Comparison of ENCODE assay signal across 1 cellular context in genomic region chrX:131802836-131803626, GRCh38.
TF ChIP-seq lines count a peak whose summit lies in the region.

No MANE protein-coding gene starts in this region.

TF ChIP-seq in HEK293, 187 proteins besides CTCF, POLR2A, EP300 and RAD21 (continued from another document):
- TF ChIP-seq, protein P1, sequence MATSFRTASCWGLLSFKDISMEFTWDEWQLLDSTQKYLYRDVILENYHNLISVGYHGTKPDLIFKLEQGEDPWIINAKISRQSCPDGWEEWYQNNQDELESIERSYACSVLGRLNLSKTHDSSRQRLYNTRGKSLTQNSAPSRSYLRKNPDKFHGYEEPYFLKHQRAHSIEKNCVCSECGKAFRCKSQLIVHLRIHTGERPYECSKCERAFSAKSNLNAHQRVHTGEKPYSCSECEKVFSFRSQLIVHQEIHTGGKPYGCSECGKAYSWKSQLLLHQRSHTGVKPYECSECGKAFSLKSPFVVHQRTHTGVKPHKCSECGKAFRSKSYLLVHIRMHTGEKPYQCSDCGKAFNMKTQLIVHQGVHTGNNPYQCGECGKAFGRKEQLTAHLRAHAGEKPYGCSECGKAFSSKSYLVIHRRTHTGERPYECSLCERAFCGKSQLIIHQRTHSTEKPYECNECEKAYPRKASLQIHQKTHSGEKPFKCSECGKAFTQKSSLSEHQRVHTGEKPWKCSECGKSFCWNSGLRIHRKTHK (tag by site-specific recombination; IDR thresholded peaks at IDR 0.05), result no peak
- TF ChIP-seq, protein P2, sequence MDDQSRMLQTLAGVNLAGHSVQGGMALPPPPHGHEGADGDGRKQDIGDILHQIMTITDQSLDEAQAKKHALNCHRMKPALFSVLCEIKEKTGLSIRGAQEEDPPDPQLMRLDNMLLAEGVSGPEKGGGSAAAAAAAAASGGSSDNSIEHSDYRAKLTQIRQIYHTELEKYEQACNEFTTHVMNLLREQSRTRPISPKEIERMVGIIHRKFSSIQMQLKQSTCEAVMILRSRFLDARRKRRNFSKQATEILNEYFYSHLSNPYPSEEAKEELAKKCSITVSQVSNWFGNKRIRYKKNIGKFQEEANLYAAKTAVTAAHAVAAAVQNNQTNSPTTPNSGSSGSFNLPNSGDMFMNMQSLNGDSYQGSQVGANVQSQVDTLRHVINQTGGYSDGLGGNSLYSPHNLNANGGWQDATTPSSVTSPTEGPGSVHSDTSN (CRISPR knock-in tag; IDR thresholded peaks at IDR 0.05), result peak; percentile 15; the same call in 1 of the 2 replicates
- TF ChIP-seq KLF7 (tag by site-specific recombination; IDR thresholded peaks at IDR 0.05; ENCODE audit: borderline replicate concordance), result 0 out of 2 replicates have a peak, but pooled peaks have one; percentile 45
- TF ChIP-seq ZNF501 (tag by site-specific recombination; IDR thresholded peaks at IDR 0.05), result no peak
- peak; percentile 69 for TF ChIP-seq INSM2 (tag by site-specific recombination; IDR thresholded peaks at IDR 0.05)
- 0 out of 2 replicates have a peak, but pooled peaks have one; percentile 54 for TF ChIP-seq ZNF561 (tag by site-specific recombination; IDR thresholded peaks at IDR 0.05; ENCODE audit: borderline replicate concordance)
- peak; percentile 95 for TF ChIP-seq ZNF398 (tag by site-specific recombination; IDR thresholded peaks at IDR 0.05)
- no peak for TF ChIP-seq ZSCAN4 (tag by site-specific recombination; IDR thresholded peaks at IDR 0.05)
- peak; percentile 84 for TF ChIP-seq ZNF335 (tag by site-specific recombination; conservative IDR thresholded peaks at IDR 0.05)
- 0 out of 2 replicates have a peak, but pooled peaks have one; percentile 43 for TF ChIP-seq ZNF629 (tag by site-specific recombination; IDR thresholded peaks at IDR 0.05)
- peak; percentile 75 for TF ChIP-seq YY1 (tag by site-specific recombination; IDR thresholded peaks at IDR 0.05)
- TF ChIP-seq KLF8 (tag by site-specific recombination; IDR thresholded peaks at IDR 0.05), result peak; percentile 64
- peak; percentile 51 for TF ChIP-seq KLF10 (tag by site-specific recombination; IDR thresholded peaks at IDR 0.05)
- TF ChIP-seq ZNF600 (tag by site-specific recombination; IDR thresholded peaks at IDR 0.05), result 0 out of 2 replicates have a peak, but pooled peaks have one; percentile 14
- 0 out of 2 replicates have a peak, but pooled peaks have one; percentile 39 for TF ChIP-seq ZNF692 (tag by site-specific recombination; IDR thresholded peaks at IDR 0.05)
- TF ChIP-seq ZNF660 (tag by site-specific recombination; IDR thresholded peaks at IDR 0.05), result no peak
- peak; percentile 67; the same call in 1 of the 2 replicates for TF ChIP-seq ZXDB (tag by site-specific recombination; IDR thresholded peaks at IDR 0.05)
- TF ChIP-seq KLF17 (tag by site-specific recombination; IDR thresholded peaks at IDR 0.05), result 0 out of 2 replicates have a peak, but pooled peaks have one; percentile 48
- no peak for TF ChIP-seq ZNF518A (tag by site-specific recombination; conservative IDR thresholded peaks at IDR 0.05; ENCODE audit: low read depth)
- TF ChIP-seq ZNF654 (tag by site-specific recombination; IDR thresholded peaks at IDR 0.05; ENCODE audit: low read depth), result peak; percentile 69
